19 cellular contexts compared by ENCODE assay signal in the genomic region with DNA sequence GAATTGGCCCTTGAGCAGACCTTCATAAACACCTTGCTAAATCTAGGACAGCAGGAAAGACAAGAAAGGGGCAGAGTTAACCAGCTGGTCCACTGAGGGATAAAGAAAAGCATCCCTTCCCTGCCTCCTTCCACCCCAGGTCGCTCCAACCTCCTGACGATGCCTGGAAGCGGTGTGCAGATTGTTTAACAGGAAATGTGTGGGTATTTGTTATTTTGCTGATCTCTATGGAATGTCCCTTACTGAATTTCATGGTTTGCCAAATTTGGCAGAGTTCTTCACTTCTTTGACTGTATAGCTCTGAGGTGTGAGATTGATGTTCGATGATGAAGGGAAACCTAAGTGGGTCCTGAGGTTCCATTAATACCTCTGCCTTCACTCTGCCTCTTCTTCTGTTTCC.
A peak's percentile ranks its signal among the peaks of the same experiment; 100 is the strongest.
DNase-seq lines count a peak whose midpoint lies in the region; ATAC-seq, FAIRE-seq and TF ChIP-seq lines count a peak whose summit lies in the region.
"Had no signal": no experiment of that assay in that cellular context is flagged by ENCODE, and none has a peak within 500 bp of the region (broad histone marks: within the 10 kb centered on the region; RNA-seq: fewer than 3 reads in every experiment).

No MANE protein-coding gene starts in this region.

- peaks cover 59% of the 10 kb centered on the region for H3K4me1 ChIP-seq in ACC112 (ENCODE audit: control insufficient read depth, insufficient read depth, low read length, unreplicated experiment)
- peaks cover 5% of the 10 kb centered on the region for H3K4me1 ChIP-seq in ovary (ENCODE audit: insufficient read depth)

- H3K4me3 Mint-ChIP-seq in immature natural killer cell = no peak overlapping the region
- H3K4me3 Mint-ChIP-seq: activated CD4-positive, alpha-beta memory T cell treated with anti-CD3 and anti-CD28 coated beads for 36 hours; activated T-cell treated with anti-CD3 and anti-CD28 coated beads, Interleukin-2, amount 50 U/mL, for 72 hours had no signal

- TF ChIP-seq EP300 in ovary (IDR thresholded peaks at IDR 0.05) = no peak

- H3K27me3 Mint-ChIP-seq in immature natural killer cell (ENCODE audit: low read depth in 3 of 3) = no peaks in the 10 kb centered on the region

- H3K27ac ChIP-seq in ACC112 (ENCODE audit: low read depth, low read length) = peak overlapping the region; percentile 31; the same call in 1 of the 2 replicates
- H3K27ac ChIP-seq in ovary = no peak overlapping the region
- H3K27ac ChIP-seq: right lobe of liver, suprapubic skin had no signal

- peak; percentile 28 for FAIRE-seq in HTR-8/SVneo (lab: Jason Lieb, UNC)
- FAIRE-seq: endometrium had no signal

- H3K4me3 ChIP-seq in ACC112 (ENCODE audit: low read depth, low read length) = peak overlapping the region; percentile 11; the same call in 1 of the 2 replicates
- no peak overlapping the region for H3K4me3 ChIP-seq in astrocyte of the cerebellum (ENCODE audit: low read depth, low read length)
- no peak overlapping the region for H3K4me3 ChIP-seq in ovary
- H3K4me3 ChIP-seq: right lobe of liver, suprapubic skin had no signal

- H3K36me3 Mint-ChIP-seq in immature natural killer cell = peaks cover 0 to 3% (median 0%) of the 10 kb centered on the region in 3 donors
- H3K36me3 Mint-ChIP-seq: activated CD4-positive, alpha-beta memory T cell treated with anti-CD3 and anti-CD28 coated beads for 36 hours had no signal

- H3K36me3 ChIP-seq in ACC112 (ENCODE audit: insufficient read depth, low read length) (no peaks in the 10 kb centered on the region), ovary (no peaks in the 10 kb centered on the region)
- H3K36me3 ChIP-seq: right lobe of liver, suprapubic skin had no signal

- peak overlapping the region in 5 of 6 donors; percentile 52 to 88 (median 84) for H3K27ac Mint-ChIP-seq in immature natural killer cell
- H3K27ac Mint-ChIP-seq: activated CD4-positive, alpha-beta memory T cell treated with anti-CD3 and anti-CD28 coated beads for 36 hours; activated T-cell treated with anti-CD3 and anti-CD28 coated beads, Interleukin-2, amount 50 U/mL, for 72 hours had no signal

- no peaks in the 10 kb centered on the region for H3K27me3 ChIP-seq in ACC112 (ENCODE audit: insufficient read depth, low read length)
- H3K27me3 ChIP-seq in ovary = no peaks in the 10 kb centered on the region
- H3K27me3 ChIP-seq: right lobe of liver, suprapubic skin had no signal

- H3K9me3 Mint-ChIP-seq in immature natural killer cell = no peaks in the 10 kb centered on the region
- H3K9me3 Mint-ChIP-seq: activated CD4-positive, alpha-beta memory T cell treated with anti-CD3 and anti-CD28 coated beads for 36 hours had no signal

- TF ChIP-seq CTCF in astrocyte of the cerebellum (IDR thresholded peaks at IDR 0.05; ENCODE audit: low read depth, low read length, missing control alignments) (no peak), ovary (IDR thresholded peaks at IDR 0.05) (no peak)

- in situ Hi-C loops in astrocyte of the cerebellum (cut with HindIII; ENCODE audit: low sequenced_read_pairs) = no loop called here

- intact Hi-C loops in ovary (cut with DNase I) = no loop called here

- no peaks in the 10 kb centered on the region for H3K9me3 ChIP-seq in ovary
- H3K9me3 ChIP-seq: right lobe of liver, suprapubic skin had no signal

- no peak for ATAC-seq in HG02885 (IDR thresholded peaks at IDR 0.05; ENCODE audit: poor library complexity, unreplicated experiment)
- ATAC-seq in HG03439 (IDR thresholded peaks at IDR 0.05; ENCODE audit: unreplicated experiment) = no peak
- no peak for ATAC-seq in HG03460 (IDR thresholded peaks at IDR 0.05; ENCODE audit: unreplicated experiment)
- ATAC-seq: activated T-cell treated with anti-CD3 and anti-CD28 coated beads, Interleukin-2, amount 50 U/mL, for 72 hours; left lobe of liver had no signal

- H3K79me2 ChIP-seq in ACC112 (ENCODE audit: control insufficient read depth, insufficient read depth, low read length, unreplicated experiment) = peaks cover 44% of the 10 kb centered on the region

- no peak for TF ChIP-seq POLR2A in ovary (IDR thresholded peaks at IDR 0.05)

- H2AFZ ChIP-seq in ACC112 (ENCODE audit: low read length, unreplicated experiment) = no peak overlapping the region

- no peak for DNase-seq in HTR-8/SVneo (ENCODE audit: insufficient read length, low spot score)
- peak; percentile 34 for DNase-seq in astrocyte of the cerebellum (ENCODE audit: low read depth)
- DNase-seq in immature natural killer cell = no peak
- no peak for DNase-seq in ovary
- DNase-seq: activated CD4-positive, alpha-beta memory T cell treated with anti-CD3 and anti-CD28 coated beads for 36 hours; activated T-cell treated with anti-CD3 and anti-CD28 coated beads, Interleukin-2, amount 50 U/mL, for 72 hours; foreskin melanocyte; NCI-H1092 treated with DMSO at 0.1 percent for 48 hours; NCI-H774; nucleus accumbens; right lobe of liver; stimulated activated CD4-positive, alpha-beta T cell treated with anti-CD3 and anti-CD28 coated beads, Interleukin-2, amount 100 ng/mL, for 48 hours had no signal

- 62 to 67% (median 65%) methylated on average over 4 of the region's 4 CpGs for WGBS in ovary, 3 donors

- H3K4me1 Mint-ChIP-seq in immature natural killer cell = peaks cover 37 to 65% of the 10 kb centered on the region in 2 donors
